8 cellular contexts compared by ENCODE assay signal in the genomic region with DNA sequence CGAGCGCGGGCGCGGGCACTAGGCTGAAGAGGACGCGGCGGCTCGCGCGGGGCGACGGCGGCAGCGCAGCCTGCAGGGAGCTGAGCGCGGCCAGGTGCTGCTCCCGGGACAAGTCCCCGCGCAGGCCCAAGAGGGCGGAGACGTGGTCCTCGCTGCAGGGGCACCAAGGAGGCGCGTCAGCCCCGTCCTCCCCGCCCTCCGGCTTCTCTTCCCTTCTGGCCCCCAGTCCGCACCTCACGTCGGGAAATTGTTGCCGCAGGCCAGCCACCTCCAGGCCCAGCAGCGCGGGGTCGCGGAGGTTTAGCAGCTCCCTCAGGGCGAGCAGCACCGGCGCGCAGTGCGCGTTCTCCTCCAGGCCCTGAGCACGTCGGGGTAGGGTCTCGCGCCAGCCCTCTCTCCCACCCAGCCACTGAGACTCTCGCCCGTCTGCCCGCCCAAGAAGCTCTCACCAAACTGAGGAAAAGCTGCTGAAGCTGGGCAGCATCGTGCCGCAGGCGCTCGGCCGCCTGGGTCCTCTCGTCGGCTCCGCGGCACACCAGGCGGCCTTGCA. TPM values are rescaled to one million over a fixed set of nuclear protein-coding genes. Genes with fewer than 3 reads are reported as not detected.
DNase-seq lines count a peak whose midpoint lies in the region; ATAC-seq and TF ChIP-seq lines count a peak whose summit lies in the region.

No MANE protein-coding gene starts in this region.

- POLR2A ChIA-PET in CD8-positive, alpha-beta memory T cell (lab: Charles Lee) = interaction anchor here (0.7 to 1.4 kb wide), 5 partner anchors 22 to 63 kb away, joined by 3 to 8 read pairs (median 3); partner anchors contain the start of genes FBXL8, FHOD1, SLC9A5 and TRADD

- H3K9me3 ChIP-seq in CD8-positive, alpha-beta memory T cell (ENCODE audit: low read length) = no peaks in the 10 kb centered on the region
- H3K9me3 ChIP-seq in iPS-15b (ENCODE audit: control insufficient read depth, insufficient read depth, low read length) = no peaks in the 10 kb centered on the region

- H3K4me1 Mint-ChIP-seq in CD8-positive, alpha-beta memory T cell = peaks cover 8 to 19% (median 9%) of the 10 kb centered on the region in 3 donors
- peaks cover 13% of the 10 kb centered on the region for H3K4me1 Mint-ChIP-seq in activated T-helper 1 cell treated with anti-CD3 and anti-CD28 coated beads, Interleukin-12 subunit alpha, Interleukin-12 subunit beta, Interleukin-2, Interleukin-4 antibody, amounts not matched to agents 30 ng/mL and 10 ng/mL and 1 ng/mL, durations not matched to agents 14 hours and 24 hours and 36 hours (ENCODE audit: low read depth)

- no peak for ATAC-seq in GM18502 (IDR thresholded peaks at IDR 0.05; ENCODE audit: poor library complexity, unreplicated experiment)

- H3K36me3 Mint-ChIP-seq in CD8-positive, alpha-beta memory T cell = no peaks in the 10 kb centered on the region
- H3K36me3 Mint-ChIP-seq in activated T-helper 1 cell treated with anti-CD3 and anti-CD28 coated beads, Interleukin-12 subunit alpha, Interleukin-12 subunit beta, Interleukin-2, Interleukin-4 antibody, amounts not matched to agents 30 ng/mL and 10 ng/mL and 1 ng/mL, durations not matched to agents 14 hours and 24 hours and 36 hours (ENCODE audit: low read depth) = no peaks in the 10 kb centered on the region

- no peaks in the 10 kb centered on the region for H3K36me3 ChIP-seq in CD8-positive, alpha-beta memory T cell (ENCODE audit: insufficient read depth, low read length)
- H3K36me3 ChIP-seq in iPS-15b (ENCODE audit: control insufficient read depth, insufficient read depth, low read length) = no peaks in the 10 kb centered on the region

- no peak for TF ChIP-seq CTCF in HFF-Myc (IDR thresholded peaks at IDR 0.05; ENCODE audit: low read depth, low read length, missing control alignments)

- no peaks in the 10 kb centered on the region for H3K9me3 Mint-ChIP-seq in CD8-positive, alpha-beta memory T cell
- H3K9me3 Mint-ChIP-seq in activated T-helper 1 cell treated with anti-CD3 and anti-CD28 coated beads, Interleukin-12 subunit alpha, Interleukin-12 subunit beta, Interleukin-2, Interleukin-4 antibody, amounts not matched to agents 30 ng/mL and 10 ng/mL and 1 ng/mL, durations not matched to agents 14 hours and 24 hours and 36 hours = no peaks in the 10 kb centered on the region

- intact Hi-C loops in activated T-helper 1 cell treated with anti-CD3 and anti-CD28 coated beads, Interleukin-12 subunit alpha, Interleukin-12 subunit beta, Interleukin-2, Interleukin-4 antibody, amounts not matched to agents 30 ng/mL and 10 ng/mL and 1 ng/mL, durations not matched to agents 14 hours and 24 hours and 36 hours (cut with micrococcal nuclease) = loop anchor here (1.0 to 2.0 kb wide), 4 partner anchors 76 to 238 kb away; partner anchors contain the start of gene PHAF1

- H3K4me1 ChIP-seq in CD8-positive, alpha-beta memory T cell (ENCODE audit: insufficient read depth, low read length) = peaks cover 25% of the 10 kb centered on the region
- H3K4me1 ChIP-seq in iPS-15b (ENCODE audit: control insufficient read depth, insufficient read depth, low read length) = no peaks in the 10 kb centered on the region

- H3K4me3 ChIP-seq in CD8-positive, alpha-beta memory T cell (ENCODE audit: low read length) = peak overlapping the region; percentile 70
- H3K4me3 ChIP-seq in HFF-Myc (replicated peaks; ENCODE audit: low read depth, low read length) (peak overlapping the region; percentile 45), iPS-15b (ENCODE audit: low read depth, low read length) (peak overlapping the region; percentile 85)

- no peak overlapping the region for H3K27ac Mint-ChIP-seq in CD8-positive, alpha-beta memory T cell
- no peak overlapping the region for H3K27ac Mint-ChIP-seq in activated T-helper 1 cell treated with anti-CD3 and anti-CD28 coated beads, Interleukin-12 subunit alpha, Interleukin-12 subunit beta, Interleukin-2, Interleukin-4 antibody, amounts not matched to agents 30 ng/mL and 10 ng/mL and 1 ng/mL, durations not matched to agents 14 hours and 24 hours and 36 hours

- H3K27me3 Mint-ChIP-seq in CD8-positive, alpha-beta memory T cell = peaks cover 0 to 4% of the 10 kb centered on the region in 2 donors
- peaks cover 8% of the 10 kb centered on the region for H3K27me3 Mint-ChIP-seq in activated T-helper 1 cell treated with anti-CD3 and anti-CD28 coated beads, Interleukin-12 subunit alpha, Interleukin-12 subunit beta, Interleukin-2, Interleukin-4 antibody, amounts not matched to agents 30 ng/mL and 10 ng/mL and 1 ng/mL, durations not matched to agents 14 hours and 24 hours and 36 hours (ENCODE audit: insufficient read depth)

- peak overlapping the region in 5 of 7 donors; percentile 48 to 87 (median 71) for H3K4me3 Mint-ChIP-seq in CD8-positive, alpha-beta memory T cell
- peak overlapping the region; percentile 62 for H3K4me3 Mint-ChIP-seq in activated T-helper 1 cell treated with anti-CD3 and anti-CD28 coated beads, Interleukin-12 subunit alpha, Interleukin-12 subunit beta, Interleukin-2, Interleukin-4 antibody, amounts not matched to agents 30 ng/mL and 10 ng/mL and 1 ng/mL, durations not matched to agents 14 hours and 24 hours and 36 hours

- CTCF ChIA-PET in CD8-positive, alpha-beta memory T cell (lab: Charles Lee) = interaction anchor here (0.6 to 11.3 kb wide), 25 partner anchors 8 to 289 kb away, joined by 3 to 205 read pairs (median 5); partner anchors contain the start of genes B3GNT9, CES3, FBXL8 and HSF4

- H3K27me3 ChIP-seq in CD8-positive, alpha-beta memory T cell (ENCODE audit: insufficient read depth, low read length, poor library complexity, severe bottlenecking) = no peaks in the 10 kb centered on the region
- H3K27me3 ChIP-seq in iPS-15b (ENCODE audit: control insufficient read depth, insufficient read depth, low read length) = peaks cover 24% of the 10 kb centered on the region

- no peak overlapping the region for H3K9ac ChIP-seq in iPS-15b (ENCODE audit: low read depth, low read length)

- no peak for DNase-seq in CD8-positive, alpha-beta memory T cell
- no peak for DNase-seq in HFF-Myc (ENCODE audit: extremely low read depth, low read depth)
- DNase-seq in activated T-helper 1 cell treated with anti-CD3 and anti-CD28 coated beads, Interleukin-12 subunit alpha, Interleukin-12 subunit beta, Interleukin-2, Interleukin-4 antibody, amounts not matched to agents 30 ng/mL and 10 ng/mL and 1 ng/mL, durations not matched to agents 14 hours and 24 hours and 36 hours (ENCODE audit: low spot score) = no peak
- DNase-seq in stimulated activated naive CD4-positive, alpha-beta T cell treated with Interleukin-2 at 50 U/mL for 16 hours (lab: John Stamatoyannopoulos, UW) = peak; percentile 43
- no peak for DNase-seq in NK-92 treated with Interleukin-12 subunit alpha and Interleukin-12 subunit beta, amount 100 ng/mL, for 24 hours (lab: John Stamatoyannopoulos, UW)
- no peak for DNase-seq in NCI-H1436 treated with DMSO at 0.1 percent for 48 hours (lab: John Stamatoyannopoulos, UW)

- no peak overlapping the region for H3K27ac ChIP-seq in CD8-positive, alpha-beta memory T cell (ENCODE audit: low read depth, low read length)

RNA-seq across cellular contexts. Expression of gene MATCAP1, which starts 0.8 kb away (rescaled TPM):
- total RNA-seq in CD8-positive, alpha-beta memory T cell = 10 to 100 TPM; 15.3 to 15.6 TPM
- 0.68 TPM for polyA plus RNA-seq in CD8-positive, alpha-beta memory T cell
- total RNA-seq in activated T-helper 1 cell treated with anti-CD3 and anti-CD28 coated beads, Interleukin-12 subunit alpha, Interleukin-12 subunit beta, Interleukin-2, Interleukin-4 antibody, amounts not matched to agents 30 ng/mL and 10 ng/mL and 1 ng/mL, durations not matched to agents 14 hours and 24 hours and 36 hours = 45.5 and 48.2 TPM in 2 replicates

RNA-seq across cellular contexts. Expression of gene EXOC3L1, which starts 5.4 kb away (rescaled TPM):
- not detected for total RNA-seq in CD8-positive, alpha-beta memory T cell
- not detected for polyA plus RNA-seq in CD8-positive, alpha-beta memory T cell
- total RNA-seq in activated T-helper 1 cell treated with anti-CD3 and anti-CD28 coated beads, Interleukin-12 subunit alpha, Interleukin-12 subunit beta, Interleukin-2, Interleukin-4 antibody, amounts not matched to agents 30 ng/mL and 10 ng/mL and 1 ng/mL, durations not matched to agents 14 hours and 24 hours and 36 hours = 0.34 TPM in 1 of 2 replicates, not detected in the other

RNA-seq across cellular contexts. Expression of gene E2F4, which starts 7.4 kb away (rescaled TPM):
- 100 to 1,000 TPM; 137 to 139 TPM for total RNA-seq in CD8-positive, alpha-beta memory T cell
- 86.0 TPM for polyA plus RNA-seq in CD8-positive, alpha-beta memory T cell
- 174 and 181 TPM in 2 replicates for total RNA-seq in activated T-helper 1 cell treated with anti-CD3 and anti-CD28 coated beads, Interleukin-12 subunit alpha, Interleukin-12 subunit beta, Interleukin-2, Interleukin-4 antibody, amounts not matched to agents 30 ng/mL and 10 ng/mL and 1 ng/mL, durations not matched to agents 14 hours and 24 hours and 36 hours

RNA-seq across cellular contexts. Expression of gene NOL3, which starts 14.2 kb away (rescaled TPM):
- 1 to 10 TPM; 2.1 to 2.3 TPM for total RNA-seq in CD8-positive, alpha-beta memory T cell
- polyA plus RNA-seq in CD8-positive, alpha-beta memory T cell = 0.91 TPM
- total RNA-seq in activated T-helper 1 cell treated with anti-CD3 and anti-CD28 coated beads, Interleukin-12 subunit alpha, Interleukin-12 subunit beta, Interleukin-2, Interleukin-4 antibody, amounts not matched to agents 30 ng/mL and 10 ng/mL and 1 ng/mL, durations not matched to agents 14 hours and 24 hours and 36 hours = 19.0 and 22.9 TPM in 2 replicates

RNA-seq across cellular contexts. Expression of gene ELMO3, which starts 14.4 kb away (rescaled TPM):
- total RNA-seq in CD8-positive, alpha-beta memory T cell = 1 to 10 TPM; 5.0 to 5.3 TPM
- not detected for polyA plus RNA-seq in CD8-positive, alpha-beta memory T cell
- total RNA-seq in activated T-helper 1 cell treated with anti-CD3 and anti-CD28 coated beads, Interleukin-12 subunit alpha, Interleukin-12 subunit beta, Interleukin-2, Interleukin-4 antibody, amounts not matched to agents 30 ng/mL and 10 ng/mL and 1 ng/mL, durations not matched to agents 14 hours and 24 hours and 36 hours = 8.5 and 9.0 TPM in 2 replicates
